Comparison of ENCODE assay signal across 1 cellular context in genomic region chr19:1172353-1173159, GRCh38.
TF ChIP-seq lines count a peak whose summit lies in the region.

No MANE protein-coding gene starts in this region.

TF ChIP-seq in HCT116, 20 proteins besides CTCF, POLR2A, EP300 and RAD21 (continued from another document):
- TF ChIP-seq ZBTB33 (IDR thresholded peaks at IDR 0.05; ENCODE audit: extremely low read depth, insufficient replicate concordance, low read length) (no peak), EZH2phosphoT487 (IDR thresholded peaks at IDR 0.05; ENCODE audit: borderline replicate concordance) (no peak), CBX3 (IDR thresholded peaks at IDR 0.05; ENCODE audit: low read depth) (no peak), ELF1 (IDR thresholded peaks at IDR 0.05; ENCODE audit: borderline replicate concordance, low read depth) (no peak), JUND (IDR thresholded peaks at IDR 0.05) (no peak), REST (IDR thresholded peaks at IDR 0.05; ENCODE audit: low read depth) (no peak), POLR2AphosphoS5 (IDR thresholded peaks at IDR 0.05; ENCODE audit: low read depth, low read length) (no peak), CEBPB (IDR thresholded peaks at IDR 0.05; ENCODE audit: low read depth) (no peak)
